In genomic region chr11:95443386-95443785, GRCh38 we compare ENCODE assay signal across 10 cellular contexts.
DNase-seq lines count a peak whose midpoint lies in the region; ATAC-seq and TF ChIP-seq lines count a peak whose summit lies in the region.
"Had no signal": no experiment of that assay in that cellular context is flagged by ENCODE, and none has a peak within 500 bp of the region (broad histone marks: within the 10 kb centered on the region; RNA-seq: fewer than 3 reads in every experiment).

No MANE protein-coding gene starts in this region.

- no peaks in the 10 kb centered on the region for H3K36me3 Mint-ChIP-seq in activated CD8-positive, alpha-beta memory T cell treated with anti-CD3 and anti-CD28 coated beads, Interleukin-2, amount 10 ng/mL, durations not matched to agents 7 days and 5 days
- no peaks in the 10 kb centered on the region for H3K36me3 Mint-ChIP-seq in chondrocyte (ENCODE audit: low read depth)

- DNase-seq in activated CD8-positive, alpha-beta memory T cell treated with anti-CD3 and anti-CD28 coated beads, Interleukin-2, amount 10 ng/mL, durations not matched to agents 7 days and 5 days, result peak; percentile 71
- no peak for DNase-seq in activated CD8-positive, alpha-beta memory T cell treated with anti-CD3 and anti-CD28 coated beads, Interleukin-2, amount 50 U/mL, for 4 hours
- DNase-seq in SW480 (ENCODE audit: low spot score), result peak; percentile 22
- peak; percentile 8 to 13 for DNase-seq in stimulated activated CD8-positive, alpha-beta memory T cell treated with anti-CD3 and anti-CD28 coated beads, Interleukin-2, amount 100 ng/mL, for 48 hours (ENCODE audit: low read depth in 2 of 2)
- no peak for DNase-seq in pons (ENCODE audit: low spot score)
- DNase-seq in Right ventricle myocardium inferior (ENCODE audit: missing footprints), result no peak
- no peak for DNase-seq in chondrocyte (ENCODE audit: low spot score)
- DNase-seq: GF-D8, MG63 had no signal

- H3K4me3 Mint-ChIP-seq in activated CD8-positive, alpha-beta memory T cell treated with anti-CD3 and anti-CD28 coated beads, Interleukin-2, amount 10 ng/mL, durations not matched to agents 7 days and 5 days, result no peak overlapping the region
- no peak overlapping the region for H3K4me3 Mint-ChIP-seq in chondrocyte (ENCODE audit: unreplicated experiment)

- no peaks in the 10 kb centered on the region for H3K27me3 Mint-ChIP-seq in activated CD8-positive, alpha-beta memory T cell treated with anti-CD3 and anti-CD28 coated beads, Interleukin-2, amount 10 ng/mL, durations not matched to agents 7 days and 5 days
- no peaks in the 10 kb centered on the region for H3K27me3 Mint-ChIP-seq in chondrocyte (ENCODE audit: low read depth)

- peaks cover 9% of the 10 kb centered on the region for H3K4me1 Mint-ChIP-seq in activated CD8-positive, alpha-beta memory T cell treated with anti-CD3 and anti-CD28 coated beads, Interleukin-2, amount 10 ng/mL, durations not matched to agents 7 days and 5 days
- H3K4me1 Mint-ChIP-seq in chondrocyte (ENCODE audit: low read depth), result no peaks in the 10 kb centered on the region

- no peaks in the 10 kb centered on the region for H3K9me3 Mint-ChIP-seq in activated CD8-positive, alpha-beta memory T cell treated with anti-CD3 and anti-CD28 coated beads, Interleukin-2, amount 10 ng/mL, durations not matched to agents 7 days and 5 days (ENCODE audit: low read depth)
- H3K9me3 Mint-ChIP-seq in chondrocyte (ENCODE audit: low read depth), result no peaks in the 10 kb centered on the region

- intact Hi-C loops in Right ventricle myocardium inferior (cut with DNase I), result no loop called here

- ATAC-seq in activated CD8-positive, alpha-beta memory T cell treated with anti-CD3 and anti-CD28 coated beads, Interleukin-2, amount 10 ng/mL, durations not matched to agents 7 days and 5 days, result peak; percentile 77
- ATAC-seq in GM21717 (IDR thresholded peaks at IDR 0.05; ENCODE audit: unreplicated experiment) (peak; percentile 47), Right ventricle myocardium inferior (no peak)

- CTCF ChIA-PET in activated CD8-positive, alpha-beta memory T cell treated with anti-CD3 and anti-CD28 coated beads, Interleukin-2, amount 10 ng/mL, durations not matched to agents 7 days and 5 days (lab: Charles Lee), result interaction anchor here (1.1 to 1.2 kb wide), 2 partner anchors 9 to 262 kb away, joined by 3 to 4 read pairs; no protein-coding TSS in a partner anchor

- no peak for TF ChIP-seq CTCF in chondrocyte (IDR thresholded peaks at IDR 0.05)

- no peak overlapping the region for H3K27ac Mint-ChIP-seq in activated CD8-positive, alpha-beta memory T cell treated with anti-CD3 and anti-CD28 coated beads, Interleukin-2, amount 10 ng/mL, durations not matched to agents 7 days and 5 days
- H3K27ac Mint-ChIP-seq in chondrocyte (ENCODE audit: unreplicated experiment), result no peak overlapping the region

Comparison
In these comparisons a context has a peak if more than half of its experiments do, and no peak if none do; other contexts are left out.
1. DNase-seq: peak in activated CD8-positive, alpha-beta memory T cell treated with anti-CD3 and anti-CD28 coated beads, Interleukin-2, amount 10 ng/mL, durations not matched to agents 7 days and 5 days (single experiment), SW480 (single experiment) and stimulated activated CD8-positive, alpha-beta memory T cell treated with anti-CD3 and anti-CD28 coated beads, Interleukin-2, amount 100 ng/mL, for 48 hours (2 of 2); none in activated CD8-positive, alpha-beta memory T cell treated with anti-CD3 and anti-CD28 coated beads, Interleukin-2, amount 50 U/mL, for 4 hours (single experiment), pons (single experiment), Right ventricle myocardium inferior (single experiment) and chondrocyte (single experiment).